In genomic region chr16:13684819-13685218, GRCh38 we compare ENCODE assay signal across 31 cellular contexts.
DNase-seq lines count a peak whose midpoint lies in the region; ATAC-seq, FAIRE-seq and TF ChIP-seq lines count a peak whose summit lies in the region.
"Had no signal": no experiment of that assay in that cellular context is flagged by ENCODE, and none has a peak within 500 bp of the region (broad histone marks: within the 10 kb centered on the region; RNA-seq: fewer than 3 reads in every experiment).

No MANE protein-coding gene starts in this region.

- POLR2A ChIA-PET in HepG2 (lab: Yijun Ruan, JAX): no interaction called here

- no peak for TF ChIP-seq POLR2A in HepG2 (IDR thresholded peaks at IDR 0.05; ENCODE audit: insufficient read depth in 1 of 2, low read depth in 2 of 2, low read length in 2 of 2)
- no peak for TF ChIP-seq POLR2A in right lobe of liver (IDR thresholded peaks at IDR 0.05)

- no peaks in the 10 kb centered on the region for H3K4me1 ChIP-seq in HepG2 (ENCODE audit: insufficient read depth, low read length)
- H3K4me1 ChIP-seq in right lobe of liver: no peaks in the 10 kb centered on the region
- H3K4me1 ChIP-seq: A549; BE2C; BLaER1; BLaER1 treated with 17β-estradiol and CSF1 and Interleukin-3, amounts not matched to agents 10 nM and 100 nM; Caco-2 had no signal

- CTCF ChIA-PET in HepG2 (lab: Yijun Ruan, JAX; ENCODE audit: low intra/inter-chr PET ratio, low total read pairs): no interaction called here

- WGBS in HepG2 (ENCODE audit: low lambda C conversion rate): 6% methylated on average over 5 of the region's 5 CpGs
- 71% methylated on average over 5 of the region's 5 CpGs for WGBS in right lobe of liver (ENCODE audit: insufficient coverage, low coverage, low lambda C conversion rate, missing lambda C conversion rate)

- DNase-seq in HepG2 (ENCODE audit: low spot score) (no peak), right lobe of liver (no peak), omental fat pad (ENCODE audit: low spot score) (no peak)
- no peak for DNase-seq in activated CD4-positive, alpha-beta T cell treated with anti-CD3 and anti-CD28 coated beads, Interleukin-2, amount 50 U/mL, for 48 hours
- DNase-seq: 8988T; ACHN; AML-193; BE2C; C1 segment of cervical spinal cord; Calu3; CD4-positive, alpha-beta memory T cell; CD4-positive, alpha-beta T cell; CD4-positive, CD25-positive, alpha-beta regulatory T cell; CD8-positive, alpha-beta memory T cell; CD8-positive, alpha-beta T cell; COR-L47; DMS 273 treated with DMSO at 0.1 percent for 48 hours; DMS153; DMS53; DMS79; DMS79 treated with DMSO at 0.1 percent for 48 hours; DND-41; EL had no signal

- no peaks in the 10 kb centered on the region for H3K9me3 ChIP-seq in HepG2 (ENCODE audit: low read length)
- no peaks in the 10 kb centered on the region for H3K9me3 ChIP-seq in right lobe of liver
- H3K9me3 ChIP-seq: BE2C; BLaER1; BLaER1 treated with 17β-estradiol and CSF1 and Interleukin-3, amounts not matched to agents 10 nM and 100 nM; Caco-2 had no signal

- H3K79me2 ChIP-seq in HepG2 (ENCODE audit: insufficient read depth, low read length): no peaks in the 10 kb centered on the region

- H3K27ac ChIP-seq in HepG2 (ENCODE audit: extremely low read length, insufficient read depth, low read length): no peak overlapping the region
- H3K27ac ChIP-seq in right lobe of liver: no peak overlapping the region
- H3K27ac ChIP-seq: 22Rv1; A549; BLaER1; BLaER1 treated with 17β-estradiol and CSF1 and Interleukin-3, amounts not matched to agents 10 nM and 100 nM; C4-2B had no signal

- no peak overlapping the region for H3K4me2 ChIP-seq in HepG2 (ENCODE audit: low read depth, low read length)
- H3K4me2 ChIP-seq: A549; BLaER1; BLaER1 treated with 17β-estradiol and CSF1 and Interleukin-3, amounts not matched to agents 10 nM and 100 nM had no signal

- ATAC-seq in HepG2 (no peak), right lobe of liver (no peak), omental fat pad (ENCODE audit: low FRiP score) (peak; percentile 44)
- ATAC-seq: A549; CD8-positive, alpha-beta T cell had no signal

- TF ChIP-seq EP300 in HepG2 (IDR thresholded peaks at IDR 0.05; ENCODE audit: low read depth in 2 of 2, low read length in 2 of 2) (no peak), HepG2 (CRISPR knock-in tag; IDR thresholded peaks at IDR 0.05; ENCODE audit: borderline replicate concordance) (no peak)

- H4K20me1 ChIP-seq in HepG2 (ENCODE audit: insufficient read depth, low read length): no peaks in the 10 kb centered on the region
- H4K20me1 ChIP-seq: BLaER1; BLaER1 treated with 17β-estradiol and CSF1 and Interleukin-3, amounts not matched to agents 10 nM and 100 nM had no signal

- H3K4me3 ChIP-seq in HepG2 (replicated peaks in 1 of 3; ENCODE audit: insufficient read depth in 1 of 3, low read depth in 2 of 3, low read length in 3 of 3): no peak overlapping the region
- no peak overlapping the region for H3K4me3 ChIP-seq in right lobe of liver
- H3K4me3 ChIP-seq: A549; BLaER1; BLaER1 treated with 17β-estradiol and CSF1 and Interleukin-3, amounts not matched to agents 10 nM and 100 nM had no signal

- no peak for TF ChIP-seq RAD21 in HepG2 (CRISPR knock-in tag; IDR thresholded peaks at IDR 0.05)

- H3K9ac ChIP-seq in HepG2 (ENCODE audit: insufficient read depth, low read depth, low read length): no peak overlapping the region
- H3K9ac ChIP-seq: BLaER1; BLaER1 treated with 17β-estradiol and CSF1 and Interleukin-3, amounts not matched to agents 10 nM and 100 nM had no signal

- TF ChIP-seq CTCF in HepG2 (CRISPR knock-in tag; IDR thresholded peaks at IDR 0.05) (no peak), right lobe of liver (IDR thresholded peaks at IDR 0.05) (no peak), omental fat pad (IDR thresholded peaks at IDR 0.05) (no peak)

- H3K27me3 ChIP-seq in HepG2 (ENCODE audit: control insufficient read depth in 1 of 2, insufficient read depth in 2 of 2, low read length in 2 of 2) (peaks cover 0 to 7% of the 10 kb centered on the region in 2 experiments; a peak in 1 of 5 replicates), right lobe of liver (no peaks in the 10 kb centered on the region)
- H3K27me3 ChIP-seq: BE2C; BLaER1; BLaER1 treated with 17β-estradiol and CSF1 and Interleukin-3, amounts not matched to agents 10 nM and 100 nM had no signal

- intact Hi-C loops in HepG2 (cut with micrococcal nuclease; ENCODE audit: unreplicated experiment): no loop called here
- intact Hi-C loops in right lobe of liver (cut with DNase I): no loop called here

- H2AFZ ChIP-seq in HepG2 (ENCODE audit: low read length): no peak overlapping the region

- FAIRE-seq in HepG2 (lab: Jason Lieb, UNC): no peak
- FAIRE-seq: A204.1, A549, D721Med had no signal

- in situ Hi-C loops in HepG2 (cut with HindIII; ENCODE audit: extremely low pct_ligation_motif_present, low pct_unique_long_range_greater_than_20kb): no loop called here

- BruUV-seq in HepG2 (replicated peaks; lab: Mats Ljungman, UMichigan): no TSS peak

- H3K36me3 ChIP-seq in HepG2 (replicated peaks in 1 of 2; ENCODE audit: control insufficient read depth in 1 of 2, insufficient read depth in 2 of 2, low read length in 2 of 2) (no peaks in the 10 kb centered on the region), right lobe of liver (no peaks in the 10 kb centered on the region)
- H3K36me3 ChIP-seq: BE2C; BLaER1; BLaER1 treated with 17β-estradiol and CSF1 and Interleukin-3, amounts not matched to agents 10 nM and 100 nM had no signal

TF ChIP-seq in HepG2, 621 proteins besides CTCF, POLR2A, EP300 and RAD21:
- TF ChIP-seq ZNF746 (CRISPR knock-in tag; IDR thresholded peaks at IDR 0.05): no peak
- no peak for TF ChIP-seq ZNF530 (CRISPR knock-in tag; IDR thresholded peaks at IDR 0.05; ENCODE audit: low read depth)
- 0 out of 2 replicates have a peak, but pooled peaks have one; percentile 8 for TF ChIP-seq CEBPB (IDR thresholded peaks at IDR 0.05; ENCODE audit: borderline replicate concordance, low read depth, low read length)
- TF ChIP-seq, protein P1, sequence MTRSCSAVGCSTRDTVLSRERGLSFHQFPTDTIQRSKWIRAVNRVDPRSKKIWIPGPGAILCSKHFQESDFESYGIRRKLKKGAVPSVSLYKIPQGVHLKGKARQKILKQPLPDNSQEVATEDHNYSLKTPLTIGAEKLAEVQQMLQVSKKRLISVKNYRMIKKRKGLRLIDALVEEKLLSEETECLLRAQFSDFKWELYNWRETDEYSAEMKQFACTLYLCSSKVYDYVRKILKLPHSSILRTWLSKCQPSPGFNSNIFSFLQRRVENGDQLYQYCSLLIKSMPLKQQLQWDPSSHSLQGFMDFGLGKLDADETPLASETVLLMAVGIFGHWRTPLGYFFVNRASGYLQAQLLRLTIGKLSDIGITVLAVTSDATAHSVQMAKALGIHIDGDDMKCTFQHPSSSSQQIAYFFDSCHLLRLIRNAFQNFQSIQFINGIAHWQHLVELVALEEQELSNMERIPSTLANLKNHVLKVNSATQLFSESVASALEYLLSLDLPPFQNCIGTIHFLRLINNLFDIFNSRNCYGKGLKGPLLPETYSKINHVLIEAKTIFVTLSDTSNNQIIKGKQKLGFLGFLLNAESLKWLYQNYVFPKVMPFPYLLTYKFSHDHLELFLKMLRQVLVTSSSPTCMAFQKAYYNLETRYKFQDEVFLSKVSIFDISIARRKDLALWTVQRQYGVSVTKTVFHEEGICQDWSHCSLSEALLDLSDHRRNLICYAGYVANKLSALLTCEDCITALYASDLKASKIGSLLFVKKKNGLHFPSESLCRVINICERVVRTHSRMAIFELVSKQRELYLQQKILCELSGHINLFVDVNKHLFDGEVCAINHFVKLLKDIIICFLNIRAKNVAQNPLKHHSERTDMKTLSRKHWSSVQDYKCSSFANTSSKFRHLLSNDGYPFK (CRISPR knock-in tag; IDR thresholded peaks at IDR 0.05; ENCODE audit: borderline replicate concordance): no peak
- TF ChIP-seq, protein P2, sequence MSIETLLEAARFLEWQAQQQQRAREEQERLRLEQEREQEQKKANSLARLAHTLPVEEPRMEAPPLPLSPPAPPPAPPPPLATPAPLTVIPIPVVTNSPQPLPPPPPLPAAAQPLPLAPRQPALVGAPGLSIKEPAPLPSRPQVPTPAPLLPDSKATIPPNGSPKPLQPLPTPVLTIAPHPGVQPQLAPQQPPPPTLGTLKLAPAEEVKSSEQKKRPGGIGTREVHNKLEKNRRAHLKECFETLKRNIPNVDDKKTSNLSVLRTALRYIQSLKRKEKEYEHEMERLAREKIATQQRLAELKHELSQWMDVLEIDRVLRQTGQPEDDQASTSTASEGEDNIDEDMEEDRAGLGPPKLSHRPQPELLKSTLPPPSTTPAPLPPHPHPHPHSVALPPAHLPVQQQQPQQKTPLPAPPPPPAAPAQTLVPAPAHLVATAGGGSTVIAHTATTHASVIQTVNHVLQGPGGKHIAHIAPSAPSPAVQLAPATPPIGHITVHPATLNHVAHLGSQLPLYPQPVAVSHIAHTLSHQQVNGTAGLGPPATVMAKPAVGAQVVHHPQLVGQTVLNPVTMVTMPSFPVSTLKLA (IDR thresholded peaks at IDR 0.05): no peak
- no peak for TF ChIP-seq ZFP90 (CRISPR knock-in tag; IDR thresholded peaks at IDR 0.05; ENCODE audit: borderline replicate concordance)
- TF ChIP-seq SPEN (CRISPR knock-in tag; IDR thresholded peaks at IDR 0.05; ENCODE audit: low read depth): no peak
- TF ChIP-seq NFIB (CRISPR knock-in tag; IDR thresholded peaks at IDR 0.05; ENCODE audit: borderline replicate concordance): no peak
- TF ChIP-seq MAFK (conservative IDR thresholded peaks at IDR 0.05 in 1 of 2, IDR thresholded peaks at IDR 0.05 in 1 of 2; ENCODE audit: low read length in 2 of 2): no peak
